12 cellular contexts compared by ENCODE assay signal in genomic region chr15:90882781-90883525, GRCh38. TPM values are rescaled to one million over a fixed set of nuclear protein-coding genes. Genes with fewer than 3 reads are reported as not detected.
A peak's percentile ranks its signal among the peaks of the same experiment; 100 is the strongest.
DNase-seq lines count a peak whose midpoint lies in the region; ATAC-seq and TF ChIP-seq lines count a peak whose summit lies in the region.
"Had no signal": no experiment of that assay in that cellular context is flagged by ENCODE, and none has a peak within 500 bp of the region (broad histone marks: within the 10 kb centered on the region; RNA-seq: fewer than 3 reads in every experiment).

No MANE protein-coding gene starts in this region.

- TF ChIP-seq CTCF in GM06990 (IDR thresholded peaks at IDR 0.05; ENCODE audit: insufficient read depth, low read length, poor library complexity, severe bottlenecking) (no peak), right atrium auricular region (IDR thresholded peaks at IDR 0.05) (no peak)

- DNase-seq in GM06990 (ENCODE audit: extremely low read depth, insufficient read length) (peak; percentile 3), T-helper 17 cell (no peak), right atrium auricular region (ENCODE audit: low spot score) (no peak), sciatic nerve (ENCODE audit: low spot score) (no peak), NCI-H1694 (lab: John Stamatoyannopoulos, UW) (no peak), HuH-7.5 (ENCODE audit: low spot score) (no peak), globus pallidus (ENCODE audit: low spot score) (no peak)
- DNase-seq: activated T-cell treated with anti-CD3 and anti-CD28 coated beads for 4 hours, kidney glomerular epithelial cell, NCI-H2171, SJCRH30 had no signal

- H3K4me3 ChIP-seq in GM06990 (replicated peaks; ENCODE audit: low read depth, low read length) (no peak overlapping the region), right atrium auricular region (no peak overlapping the region)
- H3K4me3 ChIP-seq: SJCRH30 had no signal

- H3K9me3 ChIP-seq in T-helper 17 cell (ENCODE audit: control insufficient read depth, low read length, poor library complexity, severe bottlenecking) (no peaks in the 10 kb centered on the region), right atrium auricular region (no peaks in the 10 kb centered on the region)
- H3K9me3 ChIP-seq: SJCRH30 had no signal

- peaks cover 9% of the 10 kb centered on the region for H3K4me1 Mint-ChIP-seq in T-helper 17 cell

- ATAC-seq in T-helper 17 cell: peak; percentile 10
- peak; percentile 6 for ATAC-seq in sciatic nerve
- no peak for ATAC-seq in HG02973 (IDR thresholded peaks at IDR 0.05; ENCODE audit: unreplicated experiment)

- H3K36me3 Mint-ChIP-seq in T-helper 17 cell (ENCODE audit: low read depth): no peaks in the 10 kb centered on the region

- H3K27ac ChIP-seq in right atrium auricular region: peak overlapping the region; percentile 94
- H3K27ac ChIP-seq: SJCRH30 had no signal

- H3K27ac Mint-ChIP-seq in T-helper 17 cell: peak overlapping the region; percentile 81

- no peak overlapping the region for H3K4me3 Mint-ChIP-seq in T-helper 17 cell

- no peaks in the 10 kb centered on the region for H3K27me3 ChIP-seq in GM06990 (replicated peaks; ENCODE audit: control insufficient read depth, insufficient read depth, low read length)
- no peaks in the 10 kb centered on the region for H3K27me3 ChIP-seq in right atrium auricular region
- H3K27me3 ChIP-seq: SJCRH30 had no signal

- peaks cover 5% of the 10 kb centered on the region for H3K27me3 Mint-ChIP-seq in T-helper 17 cell

- H3K4me1 ChIP-seq in right atrium auricular region: peaks cover 0 to 51% of the 10 kb centered on the region in 2 donors
- H3K4me1 ChIP-seq: SJCRH30 had no signal

- intact Hi-C loops in sciatic nerve (cut with DNase I): no loop called here

- H3K36me3 ChIP-seq in GM06990 (ENCODE audit: control insufficient read depth, insufficient read depth, low read length): peaks cover 24% of the 10 kb centered on the region
- peaks cover 51% of the 10 kb centered on the region for H3K36me3 ChIP-seq in right atrium auricular region
- H3K36me3 ChIP-seq: SJCRH30 had no signal

RNA-seq across cellular contexts. Expression of gene FES, which starts 1.4 kb away (rescaled TPM):
- 10 to 100 TPM in 1 of 2 donors, 1 to 10 TPM in 1; 6.0 to 12.7 TPM for total RNA-seq in T-helper 17 cell
- 10 to 100 TPM in 1 of 2 donors, 1 to 10 TPM in 1; 9.3 to 14.9 TPM for total RNA-seq in right atrium auricular region
- total RNA-seq in sciatic nerve: 44.8 TPM

RNA-seq across cellular contexts. Expression of gene FURIN, which starts 14.6 kb away (rescaled TPM):
- total RNA-seq in T-helper 17 cell (100 to 1,000 TPM; 133 to 260 TPM), right atrium auricular region (10 to 100 TPM; 57.1 to 82.8 TPM), sciatic nerve (51.6 TPM)

RNA-seq across cellular contexts. Expression of gene MAN2A2, which starts 20.1 kb away (rescaled TPM):
- 100 to 1,000 TPM; 159 to 186 TPM for total RNA-seq in T-helper 17 cell
- 10 to 100 TPM; 41.7 to 42.3 TPM for total RNA-seq in right atrium auricular region
- total RNA-seq in sciatic nerve: 150 TPM

RNA-seq across cellular contexts. Expression of gene HDDC3, which starts 49.4 kb away (rescaled TPM):
- total RNA-seq in T-helper 17 cell (10 to 100 TPM; 11.1 to 12.9 TPM), right atrium auricular region (10 to 100 TPM; 14.9 to 17.9 TPM), sciatic nerve (12.7 TPM)

RNA-seq across cellular contexts. Expression of gene UNC45A, which starts 52.1 kb away (rescaled TPM):
- 10 to 100 TPM; 36.9 to 38.3 TPM for total RNA-seq in T-helper 17 cell
- total RNA-seq in right atrium auricular region: 10 to 100 TPM; 17.4 to 19.0 TPM
- 56.8 TPM for total RNA-seq in sciatic nerve
